Comparison of ENCODE assay signal across 8 cellular contexts in the genomic region with DNA sequence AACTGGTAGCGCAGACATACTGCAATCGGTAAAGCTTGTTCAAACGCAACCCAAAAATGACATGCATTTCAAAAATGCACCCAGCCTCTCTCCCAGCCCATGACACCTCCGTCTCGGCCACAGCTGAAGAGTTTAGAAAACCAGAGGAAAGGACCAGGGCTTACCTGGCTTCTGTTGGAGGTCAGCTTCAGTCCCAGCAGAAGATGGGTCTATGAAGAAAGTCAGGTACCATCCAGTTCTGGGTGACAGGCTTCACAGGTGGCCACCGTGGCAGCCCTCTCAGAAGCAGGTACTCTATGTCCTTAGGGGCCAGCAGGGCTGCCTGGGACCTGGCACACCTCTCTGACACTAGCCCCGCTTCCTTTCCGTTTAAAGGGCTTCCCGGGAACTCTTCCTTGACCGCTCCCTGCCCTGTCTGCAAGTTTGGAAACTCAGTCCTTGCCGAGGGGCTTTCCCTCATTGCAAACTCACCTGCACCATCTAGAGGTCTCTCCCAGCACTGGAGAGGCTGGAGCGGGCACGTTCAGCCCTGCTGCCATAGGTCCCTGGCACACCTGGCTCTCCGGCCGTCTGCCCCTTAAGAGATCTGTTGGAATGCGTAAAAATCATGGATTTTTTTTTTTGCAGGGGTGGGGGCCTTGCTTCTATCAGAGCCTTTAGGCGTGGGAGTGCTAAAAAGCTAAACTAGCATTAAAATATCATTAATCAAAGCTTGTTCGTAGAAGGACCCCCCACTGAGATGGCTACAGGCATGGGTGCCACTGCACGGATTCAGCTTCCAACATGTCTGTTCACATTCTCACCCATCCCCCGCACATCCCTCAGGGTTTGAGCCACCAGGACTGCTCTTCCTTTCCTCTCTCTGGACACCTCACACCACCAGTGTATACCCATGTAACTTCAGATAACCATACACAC. TPM values are rescaled to one million over a fixed set of nuclear protein-coding genes. Genes with fewer than 3 reads are reported as not detected.
DNase-seq lines count a peak whose midpoint lies in the region; ATAC-seq and TF ChIP-seq lines count a peak whose summit lies in the region.

Gene EDAR (minus strand): TSS at position 425 of the 918 bp plus-strand sequence. CDS start 58,206 bp downstream, outside the sequence.

- peak within 1 kb of the TSS; percentile 74 for H3K27ac ChIP-seq in naive thymus-derived CD4-positive, alpha-beta T cell (ENCODE audit: low read depth, low read length)

- no peaks in the 10 kb centered on the region for H3K27me3 Mint-ChIP-seq in activated CD8-positive, alpha-beta T cell treated with anti-CD3 and anti-CD28 coated beads for 36 hours
- peaks cover 4% of the 10 kb centered on the region for H3K27me3 Mint-ChIP-seq in endothelial cell (ENCODE audit: unreplicated experiment)
- peaks cover 0 to 37% (median 0%) of the 10 kb centered on the region in 5 donors for H3K27me3 Mint-ChIP-seq in naive thymus-derived CD4-positive, alpha-beta T cell

- peaks cover 2 to 35% of the 10 kb centered on the region in 2 donors for H3K4me1 ChIP-seq in naive thymus-derived CD4-positive, alpha-beta T cell (ENCODE audit: control insufficient read depth in 2 of 2, insufficient read depth in 2 of 2, low read length in 2 of 2)

- H3K27ac Mint-ChIP-seq in activated CD8-positive, alpha-beta T cell treated with anti-CD3 and anti-CD28 coated beads for 36 hours, result no peak within 1 kb of the TSS
- H3K27ac Mint-ChIP-seq in endothelial cell (ENCODE audit: unreplicated experiment), result no peak within 1 kb of the TSS
- peak within 1 kb of the TSS in 8 of 9 donors; percentile 83 to 98 (median 96) for H3K27ac Mint-ChIP-seq in naive thymus-derived CD4-positive, alpha-beta T cell

- H3K4me3 Mint-ChIP-seq in activated CD8-positive, alpha-beta T cell treated with anti-CD3 and anti-CD28 coated beads for 36 hours, result peak within 1 kb of the TSS; percentile 66
- peak within 1 kb of the TSS; percentile 9 for H3K4me3 Mint-ChIP-seq in endothelial cell (ENCODE audit: unreplicated experiment)
- H3K4me3 Mint-ChIP-seq in naive thymus-derived CD4-positive, alpha-beta T cell, result peak within 1 kb of the TSS; percentile 77 to 99 (median 96)

- H3K27me3 ChIP-seq in naive thymus-derived CD4-positive, alpha-beta T cell (ENCODE audit: control insufficient read depth in 2 of 2, insufficient read depth in 2 of 2, low read length in 2 of 2), result no peaks in the 10 kb centered on the region

- no peaks in the 10 kb centered on the region for H3K9me3 ChIP-seq in naive thymus-derived CD4-positive, alpha-beta T cell (ENCODE audit: control insufficient read depth in 2 of 3, low read length in 3 of 3)

- POLR2A ChIA-PET in activated CD8-positive, alpha-beta T cell treated with anti-CD3 and anti-CD28 coated beads for 36 hours (lab: Charles Lee), result no interaction called here
- POLR2A ChIA-PET in naive thymus-derived CD4-positive, alpha-beta T cell (lab: Charles Lee), result interaction anchor here (0.6 to 4.9 kb wide), 10 partner anchors 13 to 521 kb away, joined by 3 to 49 read pairs (median 5); partner anchors contain the start of gene SH3RF3

- H3K4me1 Mint-ChIP-seq in activated CD8-positive, alpha-beta T cell treated with anti-CD3 and anti-CD28 coated beads for 36 hours (ENCODE audit: low read depth), result peaks cover 35% of the 10 kb centered on the region
- peaks cover 9% of the 10 kb centered on the region for H3K4me1 Mint-ChIP-seq in endothelial cell (ENCODE audit: unreplicated experiment)
- peaks cover 21 to 74% (median 69%) of the 10 kb centered on the region in 7 donors for H3K4me1 Mint-ChIP-seq in naive thymus-derived CD4-positive, alpha-beta T cell

- DNase-seq in GM12865 (ENCODE audit: low read depth), result peak; percentile 23
- peak; percentile 21 for DNase-seq in NCI-H1694 (lab: John Stamatoyannopoulos, UW)
- DNase-seq in activated CD8-positive, alpha-beta T cell treated with anti-CD3 and anti-CD28 coated beads for 36 hours, result peak; percentile 63
- DNase-seq in endothelial cell (ENCODE audit: low spot score), result peak; percentile 64
- DNase-seq in naive thymus-derived CD4-positive, alpha-beta T cell, result peak; percentile 24 to 72 (median 61)
- no peak for DNase-seq in NCI-H1048 (lab: John Stamatoyannopoulos, UW)

- peak; percentile 78 for ATAC-seq in activated CD8-positive, alpha-beta T cell treated with anti-CD3 and anti-CD28 coated beads for 36 hours
- ATAC-seq in naive thymus-derived CD4-positive, alpha-beta T cell, result peak; percentile 85
- ATAC-seq in HG03139 (IDR thresholded peaks at IDR 0.05; ENCODE audit: unreplicated experiment), result no peak
- no peak for ATAC-seq in HG02852 (IDR thresholded peaks at IDR 0.05; ENCODE audit: unreplicated experiment)

- peaks cover 0 to 7% (median 0%) of the 10 kb centered on the region in 3 experiments for H3K36me3 ChIP-seq in naive thymus-derived CD4-positive, alpha-beta T cell (ENCODE audit: control insufficient read depth in 2 of 3, insufficient read depth in 3 of 3, low read length in 3 of 3)

- H3K36me3 Mint-ChIP-seq in activated CD8-positive, alpha-beta T cell treated with anti-CD3 and anti-CD28 coated beads for 36 hours (ENCODE audit: low read depth), result no peaks in the 10 kb centered on the region
- no peaks in the 10 kb centered on the region for H3K36me3 Mint-ChIP-seq in endothelial cell (ENCODE audit: low read depth, unreplicated experiment)
- peaks cover 0 to 10% (median 5%) of the 10 kb centered on the region in 5 donors for H3K36me3 Mint-ChIP-seq in naive thymus-derived CD4-positive, alpha-beta T cell

- peak; percentile 47 for TF ChIP-seq CTCF in GM12865 (IDR thresholded peaks at IDR 0.05; ENCODE audit: insufficient read depth, low read depth, low read length, missing control alignments)
- peak; percentile 61 for TF ChIP-seq CTCF in activated CD8-positive, alpha-beta T cell treated with anti-CD3 and anti-CD28 coated beads for 36 hours (IDR thresholded peaks at IDR 0.05)
- TF ChIP-seq CTCF in endothelial cell (IDR thresholded peaks at IDR 0.05; ENCODE audit: unreplicated experiment), result no peak

- H3K9me3 Mint-ChIP-seq in activated CD8-positive, alpha-beta T cell treated with anti-CD3 and anti-CD28 coated beads for 36 hours, result no peaks in the 10 kb centered on the region
- no peaks in the 10 kb centered on the region for H3K9me3 Mint-ChIP-seq in endothelial cell (ENCODE audit: unreplicated experiment)
- H3K9me3 Mint-ChIP-seq in naive thymus-derived CD4-positive, alpha-beta T cell, result no peaks in the 10 kb centered on the region

- CTCF ChIA-PET in activated CD8-positive, alpha-beta T cell treated with anti-CD3 and anti-CD28 coated beads for 36 hours (lab: Charles Lee), result interaction anchor here (0.5 to 5.6 kb wide), 21 partner anchors 10 to 282 kb away, joined by 3 to 52 read pairs (median 4); no protein-coding TSS in a partner anchor
- CTCF ChIA-PET in naive thymus-derived CD4-positive, alpha-beta T cell (lab: Charles Lee), result interaction anchor here (0.6 to 6.2 kb wide), 25 partner anchors 10 to 1181 kb away, joined by 3 to 29 read pairs (median 4); no protein-coding TSS in a partner anchor

- intact Hi-C loops in activated CD8-positive, alpha-beta T cell treated with anti-CD3 and anti-CD28 coated beads for 36 hours (cut with micrococcal nuclease), result loop anchor here (2.0 kb wide), 1 partner anchor 60 kb away; no protein-coding TSS in a partner anchor
- intact Hi-C loops in naive thymus-derived CD4-positive, alpha-beta T cell (cut with micrococcal nuclease), result loop anchor here (1.0 to 5.0 kb wide), 10 partner anchors 31 to 382 kb away; no protein-coding TSS in a partner anchor

- no peak within 1 kb of the TSS for H3K4me3 ChIP-seq in GM12865 (ENCODE audit: low read depth, low read length)
- H3K4me3 ChIP-seq in naive thymus-derived CD4-positive, alpha-beta T cell (ENCODE audit: low read length), result peak within 1 kb of the TSS; percentile 80

RNA-seq across cellular contexts. Expression of gene EDAR, which starts in this region (rescaled TPM):
- under 1 TPM; 0.09 to 0.11 TPM for total RNA-seq in activated CD8-positive, alpha-beta T cell treated with anti-CD3 and anti-CD28 coated beads for 36 hours
- total RNA-seq in endothelial cell (ENCODE audit: unreplicated experiment), result not detected
- total RNA-seq in naive thymus-derived CD4-positive, alpha-beta T cell, result 10 to 100 TPM in 4 of 5 experiments, under 1 TPM in 1; 0.17 to 26.8 (median 21.6) TPM
- polyA plus RNA-seq in naive thymus-derived CD4-positive, alpha-beta T cell, result 10 to 100 TPM; 11.9 to 24.3 TPM

Comparison
In these comparisons a context has a peak if more than half of its experiments do, and no peak if none do; other contexts are left out.
1. Peak in DNase-seq and ATAC-seq in activated CD8-positive, alpha-beta T cell treated with anti-CD3 and anti-CD28 coated beads for 36 hours; RNA of the gene not detected or under 1 TPM.
2. Peak in DNase-seq in endothelial cell; RNA of the gene not detected or under 1 TPM.
3. H3K27ac Mint-ChIP-seq: peak in naive thymus-derived CD4-positive, alpha-beta T cell (8 of 9); none in activated CD8-positive, alpha-beta T cell treated with anti-CD3 and anti-CD28 coated beads for 36 hours (single experiment) and endothelial cell (single experiment).
4. H3K4me3 Mint-ChIP-seq: peak in every context shown above with its lines; median percentile 96 in naive thymus-derived CD4-positive, alpha-beta T cell; 66 in activated CD8-positive, alpha-beta T cell treated with anti-CD3 and anti-CD28 coated beads for 36 hours; 9 in endothelial cell.